In the genomic region with DNA sequence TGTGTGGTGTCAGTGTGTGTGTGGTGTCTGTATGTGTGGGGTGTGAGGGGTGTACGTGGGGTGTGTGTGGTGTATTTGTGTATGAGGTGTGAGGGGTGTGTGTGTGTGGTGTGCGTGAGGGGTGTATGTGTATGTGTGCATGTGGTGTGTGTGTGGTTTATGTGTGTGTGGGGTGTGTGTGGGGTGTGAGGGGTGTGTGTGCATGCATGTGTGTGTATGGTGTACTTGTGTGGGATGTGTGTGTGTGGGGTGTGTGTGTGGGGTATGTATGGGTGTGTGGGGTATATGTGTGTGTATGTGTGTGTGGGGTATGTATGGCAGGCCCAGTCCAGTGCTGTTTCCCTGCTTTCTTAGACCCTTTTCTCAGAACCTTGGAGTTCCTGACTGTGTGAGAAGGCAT, we compare ENCODE assay signal across 1 cellular context.
TF ChIP-seq lines count a peak whose summit lies in the region.

No MANE protein-coding gene starts in this region.

TF ChIP-seq in GM12878, 131 proteins besides CTCF, POLR2A, EP300 and RAD21:
- TF ChIP-seq HDGF (IDR thresholded peaks at IDR 0.05), result peak; percentile 60; the same call in 1 of the 2 replicates
- TF ChIP-seq ATF7 (IDR thresholded peaks at IDR 0.05; ENCODE audit: low read depth), result peak; percentile 19; the same call in 1 of the 2 replicates
- TF ChIP-seq, protein P1, sequence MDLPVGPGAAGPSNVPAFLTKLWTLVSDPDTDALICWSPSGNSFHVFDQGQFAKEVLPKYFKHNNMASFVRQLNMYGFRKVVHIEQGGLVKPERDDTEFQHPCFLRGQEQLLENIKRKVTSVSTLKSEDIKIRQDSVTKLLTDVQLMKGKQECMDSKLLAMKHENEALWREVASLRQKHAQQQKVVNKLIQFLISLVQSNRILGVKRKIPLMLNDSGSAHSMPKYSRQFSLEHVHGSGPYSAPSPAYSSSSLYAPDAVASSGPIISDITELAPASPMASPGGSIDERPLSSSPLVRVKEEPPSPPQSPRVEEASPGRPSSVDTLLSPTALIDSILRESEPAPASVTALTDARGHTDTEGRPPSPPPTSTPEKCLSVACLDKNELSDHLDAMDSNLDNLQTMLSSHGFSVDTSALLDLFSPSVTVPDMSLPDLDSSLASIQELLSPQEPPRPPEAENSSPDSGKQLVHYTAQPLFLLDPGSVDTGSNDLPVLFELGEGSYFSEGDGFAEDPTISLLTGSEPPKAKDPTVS (IDR thresholded peaks at IDR 0.05; ENCODE audit: low read depth, low read length), result no peak
- TF ChIP-seq, protein P2, sequence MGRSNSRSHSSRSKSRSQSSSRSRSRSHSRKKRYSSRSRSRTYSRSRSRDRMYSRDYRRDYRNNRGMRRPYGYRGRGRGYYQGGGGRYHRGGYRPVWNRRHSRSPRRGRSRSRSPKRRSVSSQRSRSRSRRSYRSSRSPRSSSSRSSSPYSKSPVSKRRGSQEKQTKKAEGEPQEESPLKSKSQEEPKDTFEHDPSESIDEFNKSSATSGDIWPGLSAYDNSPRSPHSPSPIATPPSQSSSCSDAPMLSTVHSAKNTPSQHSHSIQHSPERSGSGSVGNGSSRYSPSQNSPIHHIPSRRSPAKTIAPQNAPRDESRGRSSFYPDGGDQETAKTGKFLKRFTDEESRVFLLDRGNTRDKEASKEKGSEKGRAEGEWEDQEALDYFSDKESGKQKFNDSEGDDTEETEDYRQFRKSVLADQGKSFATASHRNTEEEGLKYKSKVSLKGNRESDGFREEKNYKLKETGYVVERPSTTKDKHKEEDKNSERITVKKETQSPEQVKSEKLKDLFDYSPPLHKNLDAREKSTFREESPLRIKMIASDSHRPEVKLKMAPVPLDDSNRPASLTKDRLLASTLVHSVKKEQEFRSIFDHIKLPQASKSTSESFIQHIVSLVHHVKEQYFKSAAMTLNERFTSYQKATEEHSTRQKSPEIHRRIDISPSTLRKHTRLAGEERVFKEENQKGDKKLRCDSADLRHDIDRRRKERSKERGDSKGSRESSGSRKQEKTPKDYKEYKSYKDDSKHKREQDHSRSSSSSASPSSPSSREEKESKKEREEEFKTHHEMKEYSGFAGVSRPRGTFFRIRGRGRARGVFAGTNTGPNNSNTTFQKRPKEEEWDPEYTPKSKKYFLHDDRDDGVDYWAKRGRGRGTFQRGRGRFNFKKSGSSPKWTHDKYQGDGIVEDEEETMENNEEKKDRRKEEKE (IDR thresholded peaks at IDR 0.05), result no peak
